ENCODE assay signal across 8 cellular contexts in genomic region chr14:20469242-20469889, GRCh38. TPM values are rescaled to one million over a fixed set of nuclear protein-coding genes. Genes with fewer than 3 reads are reported as not detected.
DNase-seq lines count a peak whose midpoint lies in the region; ATAC-seq and TF ChIP-seq lines count a peak whose summit lies in the region.

PNP (plus strand) TSS chr14:20469406; CDS start chr14:20469525, 119 bp downstream.

- H3K36me3 Mint-ChIP-seq in T-helper 1 cell treated with Interleukin-12 subunit alpha and Interleukin-12 subunit beta and Interleukin-4 antibody, amounts not matched to agents 30 μg/mL and 1 μg/mL, for 36 hours (ENCODE audit: low read depth): peaks cover 24% of the 10 kb centered on the region

- H3K9me3 ChIP-seq in left ventricle myocardium inferior (replicated peaks) (no peaks in the 10 kb centered on the region), psoas muscle (no peaks in the 10 kb centered on the region)

- H3K27ac ChIP-seq in left ventricle myocardium inferior (replicated peaks) (peak within 1 kb of the TSS; percentile 92), psoas muscle (peak within 1 kb of the TSS; percentile 75), urinary bladder (ENCODE audit: low read depth) (peak within 1 kb of the TSS; percentile 70)

- peaks cover 35% of the 10 kb centered on the region for H3K4me1 Mint-ChIP-seq in T-helper 1 cell treated with Interleukin-12 subunit alpha and Interleukin-12 subunit beta and Interleukin-4 antibody, amounts not matched to agents 30 μg/mL and 1 μg/mL, for 36 hours (ENCODE audit: low read depth)

- intact Hi-C loops in left ventricle myocardium inferior (cut with micrococcal nuclease) (no loop called here), psoas muscle (cut with DNase I) (loop anchor here (5.0 to 10.0 kb wide), 2 partner anchors 138 to 215 kb away; partner anchors contain the start of genes ANG (in 1 of the 2) and RNASE4 (in 1 of the 2))

- peak; percentile 89 for ATAC-seq in GM18499 (IDR thresholded peaks at IDR 0.05; ENCODE audit: insufficient read depth, unreplicated experiment)
- peak; percentile 94 for ATAC-seq in HG02938 (IDR thresholded peaks at IDR 0.05; ENCODE audit: unreplicated experiment)
- ATAC-seq in psoas muscle: peak; percentile 88 to 93 (median 89)

- H3K27me3 ChIP-seq in left ventricle myocardium inferior (ENCODE audit: low read depth) (no peaks in the 10 kb centered on the region), psoas muscle (ENCODE audit: insufficient read depth in 3 of 3, low read length in 2 of 3) (no peaks in the 10 kb centered on the region)

- H3K9me3 Mint-ChIP-seq in T-helper 1 cell treated with Interleukin-12 subunit alpha and Interleukin-12 subunit beta and Interleukin-4 antibody, amounts not matched to agents 30 μg/mL and 1 μg/mL, for 36 hours: no peaks in the 10 kb centered on the region

- peak within 1 kb of the TSS; percentile 97 for H3K27ac Mint-ChIP-seq in T-helper 1 cell treated with Interleukin-12 subunit alpha and Interleukin-12 subunit beta and Interleukin-4 antibody, amounts not matched to agents 30 μg/mL and 1 μg/mL, for 36 hours

- peak within 1 kb of the TSS; percentile 94 for H3K4me3 ChIP-seq in left ventricle myocardium inferior
- H3K4me3 ChIP-seq in psoas muscle: peak within 1 kb of the TSS; percentile 78
- peak within 1 kb of the TSS; percentile 63 for H3K4me3 ChIP-seq in urinary bladder (ENCODE audit: low read depth, low read length)

- peak within 1 kb of the TSS; percentile 99 for H3K4me3 Mint-ChIP-seq in T-helper 1 cell treated with Interleukin-12 subunit alpha and Interleukin-12 subunit beta and Interleukin-4 antibody, amounts not matched to agents 30 μg/mL and 1 μg/mL, for 36 hours

- H3K27me3 Mint-ChIP-seq in T-helper 1 cell treated with Interleukin-12 subunit alpha and Interleukin-12 subunit beta and Interleukin-4 antibody, amounts not matched to agents 30 μg/mL and 1 μg/mL, for 36 hours (ENCODE audit: low read depth): peaks cover 11% of the 10 kb centered on the region

- DNase-seq in NCI-H1694 treated with DMSO at 0.1 percent for 48 hours (lab: John Stamatoyannopoulos, UW): peak; percentile 88
- peak; percentile 63 for DNase-seq in amniotic stem cell (lab: John Stamatoyannopoulos, UW)
- peak; percentile 84 for DNase-seq in left ventricle myocardium inferior
- DNase-seq in psoas muscle: peak; percentile 85 to 89

- H3K36me3 ChIP-seq in left ventricle myocardium inferior (peaks cover 8% of the 10 kb centered on the region), psoas muscle (ENCODE audit: insufficient read depth in 1 of 2, low read depth in 1 of 2) (peaks cover 3 to 19% of the 10 kb centered on the region in 2 donors), urinary bladder (ENCODE audit: insufficient read depth) (no peaks in the 10 kb centered on the region)

- TF ChIP-seq CTCF in left ventricle myocardium inferior (IDR thresholded peaks at IDR 0.05; ENCODE audit: borderline replicate concordance): no peak
- no peak for TF ChIP-seq CTCF in psoas muscle (IDR thresholded peaks at IDR 0.05)

- WGBS in psoas muscle, 3 donors: 0 to 1% (median 0%) methylated on average over 39 to 40 of the region's 40 CpGs
- WGBS in urinary bladder: under 1% methylated on average over 40 of the region's 40 CpGs

- H3K4me1 ChIP-seq in left ventricle myocardium inferior: peaks cover 46% of the 10 kb centered on the region
- peaks cover 6% of the 10 kb centered on the region for H3K4me1 ChIP-seq in psoas muscle
- no peaks in the 10 kb centered on the region for H3K4me1 ChIP-seq in urinary bladder (ENCODE audit: insufficient read depth)

RNA-seq across cellular contexts. Expression of gene PNP, which starts in this region (rescaled TPM):
- total RNA-seq in left ventricle myocardium inferior (6.4 TPM), psoas muscle (10 to 100 TPM in 2 of 4 donors, 1 to 10 TPM in 2; 3.7 to 13.3 (median 7.3) TPM), urinary bladder (12.5 TPM)
- polyA plus RNA-seq in psoas muscle (10 to 100 TPM in 1 of 3 donors, 1 to 10 TPM in 2; 4.1 to 42.5 (median 6.0) TPM), urinary bladder (25.9 TPM)

Comparison
In these comparisons a context has a peak if more than half of its experiments do, and no peak if none do; other contexts are left out.
1. Peak in every context shown above with its lines: DNase-seq, ATAC-seq, H3K4me3 ChIP-seq and H3K27ac ChIP-seq.